In the genomic region with DNA sequence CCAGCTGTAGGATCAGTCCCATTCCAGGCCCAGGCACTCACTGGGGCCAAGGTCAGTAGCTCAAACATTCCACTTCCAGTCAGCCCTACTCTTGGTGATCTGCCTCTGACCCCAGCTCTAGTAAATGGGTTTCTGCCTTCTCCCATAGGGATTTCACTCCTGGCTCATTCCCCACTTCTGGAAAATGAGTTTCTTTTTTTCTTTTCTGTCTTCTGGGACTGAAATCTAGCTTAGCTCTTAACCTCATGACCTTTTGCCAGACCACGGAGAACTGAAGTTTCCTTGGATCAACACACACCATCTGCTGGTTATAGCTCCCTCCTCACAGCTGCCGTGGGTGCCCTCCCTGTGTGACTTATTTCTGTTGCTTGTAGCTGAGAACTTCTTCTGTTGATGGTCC, we compare ENCODE assay signal across 15 cellular contexts. TPM values are rescaled to one million over a fixed set of nuclear protein-coding genes. Genes with fewer than 3 reads are reported as not detected.
DNase-seq lines count a peak whose midpoint lies in the region; ATAC-seq and TF ChIP-seq lines count a peak whose summit lies in the region.
"Had no signal": no experiment of that assay in that cellular context is flagged by ENCODE, and none has a peak within 500 bp of the region (broad histone marks: within the 10 kb centered on the region; RNA-seq: fewer than 3 reads in every experiment).

No MANE protein-coding gene starts in this region.

- no peaks in the 10 kb centered on the region for H3K27me3 ChIP-seq in SK-N-SH (ENCODE audit: insufficient read depth)
- no peaks in the 10 kb centered on the region for H3K27me3 ChIP-seq in skeletal muscle satellite cell (ENCODE audit: control insufficient read depth, insufficient read depth, low read length)

- H3K4me1 ChIP-seq in SK-N-SH (ENCODE audit: control insufficient read depth in 1 of 2, insufficient read depth in 2 of 2, low read depth in 1 of 2, low read length in 1 of 2) (no peaks in the 10 kb centered on the region; a peak in 1 of 4 replicates), skeletal muscle satellite cell (ENCODE audit: control insufficient read depth, insufficient read depth, low read length) (peaks cover 16% of the 10 kb centered on the region)

- no peak overlapping the region; a peak in 1 of 4 replicates for H3K27ac ChIP-seq in SK-N-SH (ENCODE audit: low read depth in 2 of 2, low read length in 1 of 2)

- ATAC-seq in HG02938 (IDR thresholded peaks at IDR 0.05; ENCODE audit: unreplicated experiment): no peak
- ATAC-seq: activated T-cell treated with anti-CD3 and anti-CD28 coated beads, Interleukin-2, amount 50 U/mL, for 72 hours had no signal

- no peak for TF ChIP-seq CTCF in SK-N-SH (IDR thresholded peaks at IDR 0.05)

- H3K36me3 ChIP-seq in SK-N-SH (replicated peaks in 1 of 2; ENCODE audit: control insufficient read depth in 1 of 2, insufficient read depth in 2 of 2, low read length in 1 of 2) (peaks cover 0 to 11% of the 10 kb centered on the region in 2 experiments), skeletal muscle satellite cell (ENCODE audit: insufficient read depth, low read length) (peaks cover 2% of the 10 kb centered on the region)

- 20% methylated on average over 2 of the region's 2 CpGs for WGBS in SK-N-SH (ENCODE audit: low lambda C conversion rate)

- no peak overlapping the region for H3K9ac ChIP-seq in SK-N-SH
- H3K9ac ChIP-seq in skeletal muscle satellite cell (ENCODE audit: low read depth, low read length): no peak overlapping the region

- no peaks in the 10 kb centered on the region for H3F3A ChIP-seq in SK-N-SH (replicated peaks; ENCODE audit: insufficient read depth)

- H3K9me3 ChIP-seq in SK-N-SH (no peaks in the 10 kb centered on the region), skeletal muscle satellite cell (replicated peaks; ENCODE audit: low read length) (no peaks in the 10 kb centered on the region)

- H3K4me2 ChIP-seq in SK-N-SH (no peak overlapping the region), skeletal muscle satellite cell (ENCODE audit: low read length) (peak overlapping the region; percentile 28)

- TF ChIP-seq EP300 in SK-N-SH (IDR thresholded peaks at IDR 0.05; ENCODE audit: borderline replicate concordance in 1 of 2, low read depth in 1 of 2, low read length in 1 of 2): no peak

- H4K20me1 ChIP-seq in SK-N-SH (ENCODE audit: insufficient read depth): no peaks in the 10 kb centered on the region

- no peak for TF ChIP-seq RAD21 in SK-N-SH (IDR thresholded peaks at IDR 0.05; ENCODE audit: low read length)

- CTCF ChIA-PET in SK-N-SH (lab: Yijun Ruan, JAX): interaction anchor here (0.6 kb wide), 1 partner anchor 55 kb away, joined by 3 read pairs; no protein-coding TSS in a partner anchor

- POLR2A ChIA-PET in SK-N-SH (lab: Yijun Ruan, JAX): no interaction called here

- DNase-seq in ELR (ENCODE audit: low read depth): peak; percentile 39
- DNase-seq in SK-N-SH: no peak
- peak; percentile 30 for DNase-seq in glomerular visceral epithelial cell (ENCODE audit: extremely low spot score)
- DNase-seq in NCI-H82 (lab: John Stamatoyannopoulos, UW): no peak
- DNase-seq in amniotic stem cell (lab: John Stamatoyannopoulos, UW): no peak
- no peak for DNase-seq in occipital lobe (lab: John Stamatoyannopoulos, UW)
- DNase-seq: activated CD4-positive, alpha-beta T cell treated with anti-CD3 and anti-CD28 coated beads, Interleukin-2, amount 10 ng/mL, durations not matched to agents 24 days and 14 days; activated T-cell treated with anti-CD3 and anti-CD28 coated beads, Interleukin-2, amount 50 U/mL, for 72 hours; NCI-H1092 treated with DMSO at 0.1 percent for 48 hours; NCI-H510A treated with DMSO at 0.1 percent for 48 hours; retina; stimulated activated naive CD4-positive, alpha-beta T cell treated with Interleukin-2 at 50 U/mL for 16 hours had no signal

- H2AFZ ChIP-seq in SK-N-SH (ENCODE audit: low read depth): no peak overlapping the region

- H3K4me3 ChIP-seq in SK-N-SH (ENCODE audit: low read depth in 2 of 2, low read length in 1 of 2) (no peak overlapping the region), skeletal muscle satellite cell (ENCODE audit: low read length) (no peak overlapping the region)

- no peaks in the 10 kb centered on the region for H3K9me2 ChIP-seq in SK-N-SH

- H3K79me2 ChIP-seq in SK-N-SH (ENCODE audit: insufficient read depth): no peaks in the 10 kb centered on the region

TF ChIP-seq in SK-N-SH, 30 proteins besides CTCF, POLR2A, EP300 and RAD21:
- TF ChIP-seq, protein P1, sequence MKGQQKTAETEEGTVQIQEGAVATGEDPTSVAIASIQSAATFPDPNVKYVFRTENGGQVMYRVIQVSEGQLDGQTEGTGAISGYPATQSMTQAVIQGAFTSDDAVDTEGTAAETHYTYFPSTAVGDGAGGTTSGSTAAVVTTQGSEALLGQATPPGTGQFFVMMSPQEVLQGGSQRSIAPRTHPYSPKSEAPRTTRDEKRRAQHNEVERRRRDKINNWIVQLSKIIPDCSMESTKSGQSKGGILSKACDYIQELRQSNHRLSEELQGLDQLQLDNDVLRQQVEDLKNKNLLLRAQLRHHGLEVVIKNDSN (IDR thresholded peaks at IDR 0.05; ENCODE audit: borderline replicate concordance, low read depth): no peak
- TF ChIP-seq TAF1 (IDR thresholded peaks at IDR 0.05; ENCODE audit: borderline replicate concordance, low read depth, low read length): no peak
- no peak for TF ChIP-seq JUND (IDR thresholded peaks at IDR 0.05)
- TF ChIP-seq, protein P2, sequence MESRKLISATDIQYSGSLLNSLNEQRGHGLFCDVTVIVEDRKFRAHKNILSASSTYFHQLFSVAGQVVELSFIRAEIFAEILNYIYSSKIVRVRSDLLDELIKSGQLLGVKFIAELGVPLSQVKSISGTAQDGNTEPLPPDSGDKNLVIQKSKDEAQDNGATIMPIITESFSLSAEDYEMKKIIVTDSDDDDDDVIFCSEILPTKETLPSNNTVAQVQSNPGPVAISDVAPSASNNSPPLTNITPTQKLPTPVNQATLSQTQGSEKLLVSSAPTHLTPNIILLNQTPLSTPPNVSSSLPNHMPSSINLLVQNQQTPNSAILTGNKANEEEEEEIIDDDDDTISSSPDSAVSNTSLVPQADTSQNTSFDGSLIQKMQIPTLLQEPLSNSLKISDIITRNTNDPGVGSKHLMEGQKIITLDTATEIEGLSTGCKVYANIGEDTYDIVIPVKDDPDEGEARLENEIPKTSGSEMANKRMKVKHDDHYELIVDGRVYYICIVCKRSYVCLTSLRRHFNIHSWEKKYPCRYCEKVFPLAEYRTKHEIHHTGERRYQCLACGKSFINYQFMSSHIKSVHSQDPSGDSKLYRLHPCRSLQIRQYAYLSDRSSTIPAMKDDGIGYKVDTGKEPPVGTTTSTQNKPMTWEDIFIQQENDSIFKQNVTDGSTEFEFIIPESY (IDR thresholded peaks at IDR 0.05; ENCODE audit: borderline replicate concordance, low read depth): no peak
- no peak for TF ChIP-seq SMC3 (IDR thresholded peaks at IDR 0.05; ENCODE audit: low read depth, low read length)
- TF ChIP-seq, protein P3, sequence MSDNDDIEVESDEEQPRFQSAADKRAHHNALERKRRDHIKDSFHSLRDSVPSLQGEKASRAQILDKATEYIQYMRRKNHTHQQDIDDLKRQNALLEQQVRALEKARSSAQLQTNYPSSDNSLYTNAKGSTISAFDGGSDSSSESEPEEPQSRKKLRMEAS (IDR thresholded peaks at IDR 0.05; ENCODE audit: low read depth): no peak
- 0 out of 2 replicates have a peak, but pooled peaks have one; percentile 16 for TF ChIP-seq POLR2AphosphoS5 (IDR thresholded peaks at IDR 0.05; ENCODE audit: low read depth, low read length)
- TF ChIP-seq, protein P4, sequence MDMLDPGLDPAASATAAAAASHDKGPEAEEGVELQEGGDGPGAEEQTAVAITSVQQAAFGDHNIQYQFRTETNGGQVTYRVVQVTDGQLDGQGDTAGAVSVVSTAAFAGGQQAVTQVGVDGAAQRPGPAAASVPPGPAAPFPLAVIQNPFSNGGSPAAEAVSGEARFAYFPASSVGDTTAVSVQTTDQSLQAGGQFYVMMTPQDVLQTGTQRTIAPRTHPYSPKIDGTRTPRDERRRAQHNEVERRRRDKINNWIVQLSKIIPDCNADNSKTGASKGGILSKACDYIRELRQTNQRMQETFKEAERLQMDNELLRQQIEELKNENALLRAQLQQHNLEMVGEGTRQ (IDR thresholded peaks at IDR 0.05; ENCODE audit: borderline replicate concordance, low read depth, low read length): no peak
- no peak for TF ChIP-seq CHD2 (IDR thresholded peaks at IDR 0.05; ENCODE audit: low read length, partially characterized antibody)

RNA-seq across cellular contexts. Expression of gene MME, which starts 21.3 kb away (rescaled TPM):
- 167 and 286 TPM in 2 replicates for polyA plus RNA-seq in SK-N-SH (2012; rRNA removed)
- 264 and 284 TPM in 2 replicates for polyA plus RNA-seq in SK-N-SH (2012; cell fraction: cytosol; rRNA removed)
- 123 and 209 TPM in 2 replicates for polyA plus RNA-seq in SK-N-SH (2012; cell fraction: nucleus; rRNA removed)
- 232 and 387 TPM in 2 replicates for total RNA-seq in skeletal muscle satellite cell (2012; rRNA removed)
- total RNA-seq in occipital lobe: 7.2 TPM
- total RNA-seq: activated CD4-positive, alpha-beta T cell treated with anti-CD3 and anti-CD28 coated beads, Interleukin-2, amount 10 ng/mL, durations not matched to agents 24 days and 14 days; activated T-cell treated with anti-CD3 and anti-CD28 coated beads, Interleukin-2, amount 50 U/mL, for 72 hours; T-helper 2 cell treated with Interferon-gamma antibody and Interleukin-4, amounts not matched to agents 100 ng/mL and 5 ng/mL, for 36 hours had no signal

Comparison
In these comparisons a context has a peak if more than half of its experiments do, and no peak if none do; other contexts are left out.
1. DNase-seq: peak in ELR (single experiment) and glomerular visceral epithelial cell (single experiment); none in SK-N-SH (single experiment), NCI-H82 (single experiment), amniotic stem cell (single experiment) and occipital lobe (single experiment).